In genomic region chr5:59543826-59544442, GRCh38 we compare ENCODE assay signal across 11 cellular contexts.
DNase-seq lines count a peak whose midpoint lies in the region; ATAC-seq and TF ChIP-seq lines count a peak whose summit lies in the region.
"Had no signal": no experiment of that assay in that cellular context is flagged by ENCODE, and none has a peak within 500 bp of the region (broad histone marks: within the 10 kb centered on the region; RNA-seq: fewer than 3 reads in every experiment).

No MANE protein-coding gene starts in this region.

- H3K36me3 ChIP-seq in suprapubic skin = no peaks in the 10 kb centered on the region

- no peak overlapping the region for H3K27ac Mint-ChIP-seq in activated CD8-positive, alpha-beta T cell treated with anti-CD3 and anti-CD28 coated beads, Interleukin-2, amount 10 ng/mL, durations not matched to agents 7 days and 5 days
- H3K27ac Mint-ChIP-seq: activated B cell treated with CpG ODN at 0.5 μM for 24 hours; activated naive CD4-positive, alpha-beta T cell treated with anti-CD3 and anti-CD28 coated beads, Interleukin-2, amount 50 U/mL, for 24 hours had no signal

- ATAC-seq in activated CD8-positive, alpha-beta T cell treated with anti-CD3 and anti-CD28 coated beads, Interleukin-2, amount 10 ng/mL, durations not matched to agents 7 days and 5 days = no peak

- H3K9me3 Mint-ChIP-seq in activated CD8-positive, alpha-beta T cell treated with anti-CD3 and anti-CD28 coated beads, Interleukin-2, amount 10 ng/mL, durations not matched to agents 7 days and 5 days (ENCODE audit: insufficient read depth) = no peaks in the 10 kb centered on the region
- H3K9me3 Mint-ChIP-seq: activated B cell treated with CpG ODN at 0.5 μM for 24 hours; activated naive CD4-positive, alpha-beta T cell treated with anti-CD3 and anti-CD28 coated beads, Interleukin-2, amount 50 U/mL, for 24 hours had no signal

- no peak for TF ChIP-seq POLR2A in suprapubic skin (IDR thresholded peaks at IDR 0.05)

- DNase-seq in NCI-H1417 (lab: John Stamatoyannopoulos, UW) (peak in 2 of 3 experiments; percentile 3 to 28), NCI-H1417 treated with DMSO at 0.1 percent for 48 hours (lab: John Stamatoyannopoulos, UW) (no peak), left kidney (ENCODE audit: low read depth, low spot score) (peak; percentile 60), suprapubic skin (ENCODE audit: low spot score in 2 of 2) (no peak), inferior parietal cortex (ENCODE audit: extremely low spot score) (no peak), NCI-H526 (lab: John Stamatoyannopoulos, UW) (no peak)
- DNase-seq in activated CD8-positive, alpha-beta T cell treated with anti-CD3 and anti-CD28 coated beads, Interleukin-2, amount 10 ng/mL, durations not matched to agents 7 days and 5 days = no peak
- DNase-seq: activated B cell treated with CpG ODN at 0.5 μM for 24 hours, islet precursor cell had no signal

- peaks cover 32% of the 10 kb centered on the region for H3K4me1 ChIP-seq in suprapubic skin

- no peaks in the 10 kb centered on the region for H3K27me3 ChIP-seq in suprapubic skin

- no peak for TF ChIP-seq EP300 in suprapubic skin (IDR thresholded peaks at IDR 0.05)

- no peak overlapping the region for H3K4me3 ChIP-seq in suprapubic skin

- no peaks in the 10 kb centered on the region for H3K4me1 Mint-ChIP-seq in activated CD8-positive, alpha-beta T cell treated with anti-CD3 and anti-CD28 coated beads, Interleukin-2, amount 10 ng/mL, durations not matched to agents 7 days and 5 days (ENCODE audit: low read depth)
- H3K4me1 Mint-ChIP-seq: activated naive CD4-positive, alpha-beta T cell treated with anti-CD3 and anti-CD28 coated beads, Interleukin-2, amount 50 U/mL, for 24 hours had no signal

- POLR2A ChIA-PET in activated CD8-positive, alpha-beta T cell treated with anti-CD3 and anti-CD28 coated beads, Interleukin-2, amount 10 ng/mL, durations not matched to agents 7 days and 5 days (lab: Charles Lee) = no interaction called here

- CTCF ChIA-PET in activated CD8-positive, alpha-beta T cell treated with anti-CD3 and anti-CD28 coated beads, Interleukin-2, amount 10 ng/mL, durations not matched to agents 7 days and 5 days (lab: Charles Lee) = interaction anchor here (0.9 kb wide), 1 partner anchor 130 kb away, joined by 3 read pairs; no protein-coding TSS in a partner anchor

- peaks cover 3% of the 10 kb centered on the region for H3K27me3 Mint-ChIP-seq in activated CD8-positive, alpha-beta T cell treated with anti-CD3 and anti-CD28 coated beads, Interleukin-2, amount 10 ng/mL, durations not matched to agents 7 days and 5 days (ENCODE audit: low read depth)
- H3K27me3 Mint-ChIP-seq: activated B cell treated with CpG ODN at 0.5 μM for 24 hours; activated naive CD4-positive, alpha-beta T cell treated with anti-CD3 and anti-CD28 coated beads, Interleukin-2, amount 50 U/mL, for 24 hours had no signal

- 22% methylated on average over 2 of the region's 2 CpGs for WGBS in suprapubic skin

- H3K27ac ChIP-seq in VCaP (peak overlapping the region; percentile 10), suprapubic skin (peak overlapping the region; percentile 43)

- no peak for TF ChIP-seq CTCF in VCaP (conservative IDR thresholded peaks at IDR 0.05)
- TF ChIP-seq CTCF in suprapubic skin (IDR thresholded peaks at IDR 0.05) = no peak

- H3K9me3 ChIP-seq in suprapubic skin = no peaks in the 10 kb centered on the region

- no peak overlapping the region for H3K4me3 Mint-ChIP-seq in activated CD8-positive, alpha-beta T cell treated with anti-CD3 and anti-CD28 coated beads, Interleukin-2, amount 10 ng/mL, durations not matched to agents 7 days and 5 days
- H3K4me3 Mint-ChIP-seq: activated B cell treated with CpG ODN at 0.5 μM for 24 hours; activated naive CD4-positive, alpha-beta T cell treated with anti-CD3 and anti-CD28 coated beads, Interleukin-2, amount 50 U/mL, for 24 hours had no signal

- no peaks in the 10 kb centered on the region for H3K36me3 Mint-ChIP-seq in activated CD8-positive, alpha-beta T cell treated with anti-CD3 and anti-CD28 coated beads, Interleukin-2, amount 10 ng/mL, durations not matched to agents 7 days and 5 days (ENCODE audit: low read depth)
- H3K36me3 Mint-ChIP-seq: activated naive CD4-positive, alpha-beta T cell treated with anti-CD3 and anti-CD28 coated beads, Interleukin-2, amount 50 U/mL, for 24 hours had no signal

Comparison
In these comparisons a context has a peak if more than half of its experiments do, and no peak if none do; other contexts are left out.
1. DNase-seq: peak in NCI-H1417 (2 of 3) and left kidney (single experiment); none in NCI-H1417 treated with DMSO at 0.1 percent for 48 hours (single experiment), suprapubic skin (0 of 2), inferior parietal cortex (single experiment), activated CD8-positive, alpha-beta T cell treated with anti-CD3 and anti-CD28 coated beads, Interleukin-2, amount 10 ng/mL, durations not matched to agents 7 days and 5 days (single experiment) and NCI-H526 (0 of 2).